In the genomic region with DNA sequence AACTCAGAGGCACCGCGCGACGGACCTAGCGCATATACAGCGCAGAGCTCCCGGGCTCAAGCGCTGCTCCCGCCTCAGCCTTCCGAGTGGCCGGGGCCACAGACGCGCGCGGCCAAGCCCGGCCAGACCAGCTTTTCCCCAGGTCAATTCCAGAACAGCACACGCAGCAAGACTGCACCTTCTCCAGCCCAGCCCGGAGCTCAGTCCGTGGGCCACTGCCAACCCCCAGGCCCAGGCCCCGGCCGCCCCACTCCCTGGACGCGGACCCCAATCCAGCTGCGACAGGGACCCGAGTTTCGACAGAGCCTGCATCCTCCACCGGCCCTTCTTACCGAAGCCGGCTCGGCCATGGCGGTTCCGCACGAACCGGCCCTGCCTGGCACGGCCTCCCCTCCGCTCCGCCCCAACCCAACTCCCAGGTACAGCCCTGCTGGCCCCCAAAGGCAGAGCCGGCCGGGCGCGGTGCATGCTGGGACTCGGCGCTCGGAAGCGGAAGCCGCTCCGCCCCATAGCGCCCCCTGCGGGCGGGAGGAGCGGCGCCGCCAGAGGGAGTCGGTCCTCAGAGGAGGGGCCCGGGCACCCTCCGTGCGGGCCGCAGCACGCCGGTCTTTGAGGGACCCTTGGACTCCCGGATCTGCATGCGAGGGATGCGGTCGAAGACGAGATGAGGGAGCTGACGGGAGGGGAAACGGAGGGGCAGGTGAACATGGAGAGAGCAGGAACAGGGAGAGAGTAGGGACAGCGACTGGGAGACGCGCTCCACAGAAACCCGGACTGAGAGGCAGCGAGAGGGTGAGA, we compare ENCODE assay signal across 1 cellular context.
TF ChIP-seq lines count a peak whose summit lies in the region.

A gene with protein sequence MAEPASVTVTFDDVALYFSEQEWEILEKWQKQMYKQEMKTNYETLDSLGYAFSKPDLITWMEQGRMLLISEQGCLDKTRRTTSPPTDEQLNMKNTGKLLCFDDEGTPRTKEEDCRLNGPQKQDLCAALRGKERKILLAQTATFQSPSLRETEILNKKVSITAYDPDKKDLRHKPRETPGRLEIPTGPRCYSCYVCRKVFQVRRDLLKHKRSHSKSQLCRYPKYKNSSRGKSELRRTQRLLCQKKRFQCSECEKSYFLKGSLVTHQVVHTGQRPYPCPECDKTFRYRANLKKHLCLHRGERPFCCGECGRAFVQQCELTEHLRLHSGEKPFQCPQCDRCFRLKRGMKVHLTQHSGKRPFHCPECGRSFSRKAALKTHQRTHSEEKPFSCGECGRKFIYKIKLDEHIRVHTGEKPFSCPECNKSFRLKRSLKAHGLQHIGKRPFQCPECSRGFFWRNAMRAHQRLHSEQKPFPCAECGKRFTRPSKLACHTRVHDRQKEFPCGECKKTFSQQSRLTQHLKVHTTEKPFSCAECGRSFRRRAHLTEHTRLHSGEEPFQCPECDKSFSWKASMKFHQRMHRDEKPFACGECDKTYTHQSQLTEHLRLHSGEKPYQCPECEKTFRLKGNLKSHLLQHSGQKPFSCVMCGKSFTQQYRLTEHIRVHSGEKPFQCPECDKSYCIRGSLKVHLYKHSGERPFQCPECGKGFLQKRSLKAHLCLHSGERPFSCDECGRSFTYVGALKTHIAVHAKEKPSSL (minus strand): TSS at position 461 of the 798 bp plus-strand sequence. CDS start 111 bp downstream, at position 350.

TF ChIP-seq in K562, 482 proteins besides CTCF, POLR2A, EP300 and RAD21 (continues in another document):
- TF ChIP-seq, protein P1, sequence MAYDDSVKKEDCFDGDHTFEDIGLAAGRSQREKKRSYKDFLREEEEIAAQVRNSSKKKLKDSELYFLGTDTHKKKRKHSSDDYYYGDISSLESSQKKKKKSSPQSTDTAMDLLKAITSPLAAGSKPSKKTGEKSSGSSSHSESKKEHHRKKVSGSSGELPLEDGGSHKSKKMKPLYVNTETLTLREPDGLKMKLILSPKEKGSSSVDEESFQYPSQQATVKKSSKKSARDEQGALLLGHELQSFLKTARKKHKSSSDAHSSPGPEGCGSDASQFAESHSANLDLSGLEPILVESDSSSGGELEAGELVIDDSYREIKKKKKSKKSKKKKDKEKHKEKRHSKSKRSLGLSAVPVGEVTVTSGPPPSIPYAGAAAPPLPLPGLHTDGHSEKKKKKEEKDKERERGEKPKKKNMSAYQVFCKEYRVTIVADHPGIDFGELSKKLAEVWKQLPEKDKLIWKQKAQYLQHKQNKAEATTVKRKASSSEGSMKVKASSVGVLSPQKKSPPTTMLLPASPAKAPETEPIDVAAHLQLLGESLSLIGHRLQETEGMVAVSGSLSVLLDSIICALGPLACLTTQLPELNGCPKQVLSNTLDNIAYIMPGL (CRISPR knock-in tag; IDR thresholded peaks at IDR 0.05): peak; percentile 100
- TF ChIP-seq, protein P2, sequence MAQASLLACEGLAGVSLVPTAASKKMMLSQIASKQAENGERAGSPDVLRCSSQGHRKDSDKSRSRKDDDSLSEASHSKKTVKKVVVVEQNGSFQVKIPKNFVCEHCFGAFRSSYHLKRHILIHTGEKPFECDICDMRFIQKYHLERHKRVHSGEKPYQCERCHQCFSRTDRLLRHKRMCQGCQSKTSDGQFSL (CRISPR knock-in tag; IDR thresholded peaks at IDR 0.05): peak; percentile 85; the same call in 1 of the 2 replicates
- TF ChIP-seq, protein P2 (tag; IDR thresholded peaks at IDR 0.05): peak in 1 of 2 experiments; percentile 49; a peak in 1 of 4 replicates
- no peak for TF ChIP-seq NFATC3 (IDR thresholded peaks at IDR 0.05)
- peak; percentile 44; the same call in 1 of the 2 replicates for TF ChIP-seq FOSL1 (tag; conservative IDR thresholded peaks at IDR 0.05)
- TF ChIP-seq NFE2L1 (tag; IDR thresholded peaks at IDR 0.05; ENCODE audit: borderline replicate concordance, low read depth): no peak
- no peak for TF ChIP-seq EZH2 (IDR thresholded peaks at IDR 0.05; ENCODE audit: borderline replicate concordance, low read depth, low read length)
- TF ChIP-seq TOE1 (IDR thresholded peaks at IDR 0.05; ENCODE audit: borderline replicate concordance): 0 out of 2 replicates have a peak, but pooled peaks have one; percentile 67
- TF ChIP-seq TOE1 (CRISPR knock-in tag; IDR thresholded peaks at IDR 0.05; ENCODE audit: borderline replicate concordance, low read depth): peak; percentile 98
- peak; percentile 92 for TF ChIP-seq PHB (CRISPR knock-in tag; IDR thresholded peaks at IDR 0.05)
- TF ChIP-seq CSDE1 (IDR thresholded peaks at IDR 0.05): peak in 1 of 2 experiments; percentile 67; a peak in 1 of 4 replicates
- peak; percentile 28 to 45; a peak in 2 of 4 replicates for TF ChIP-seq SIX5 (IDR thresholded peaks at IDR 0.05; ENCODE audit: borderline replicate concordance in 1 of 2, insufficient read depth in 1 of 2, low read depth in 1 of 2, low read length in 2 of 2)
- TF ChIP-seq, protein P3, sequence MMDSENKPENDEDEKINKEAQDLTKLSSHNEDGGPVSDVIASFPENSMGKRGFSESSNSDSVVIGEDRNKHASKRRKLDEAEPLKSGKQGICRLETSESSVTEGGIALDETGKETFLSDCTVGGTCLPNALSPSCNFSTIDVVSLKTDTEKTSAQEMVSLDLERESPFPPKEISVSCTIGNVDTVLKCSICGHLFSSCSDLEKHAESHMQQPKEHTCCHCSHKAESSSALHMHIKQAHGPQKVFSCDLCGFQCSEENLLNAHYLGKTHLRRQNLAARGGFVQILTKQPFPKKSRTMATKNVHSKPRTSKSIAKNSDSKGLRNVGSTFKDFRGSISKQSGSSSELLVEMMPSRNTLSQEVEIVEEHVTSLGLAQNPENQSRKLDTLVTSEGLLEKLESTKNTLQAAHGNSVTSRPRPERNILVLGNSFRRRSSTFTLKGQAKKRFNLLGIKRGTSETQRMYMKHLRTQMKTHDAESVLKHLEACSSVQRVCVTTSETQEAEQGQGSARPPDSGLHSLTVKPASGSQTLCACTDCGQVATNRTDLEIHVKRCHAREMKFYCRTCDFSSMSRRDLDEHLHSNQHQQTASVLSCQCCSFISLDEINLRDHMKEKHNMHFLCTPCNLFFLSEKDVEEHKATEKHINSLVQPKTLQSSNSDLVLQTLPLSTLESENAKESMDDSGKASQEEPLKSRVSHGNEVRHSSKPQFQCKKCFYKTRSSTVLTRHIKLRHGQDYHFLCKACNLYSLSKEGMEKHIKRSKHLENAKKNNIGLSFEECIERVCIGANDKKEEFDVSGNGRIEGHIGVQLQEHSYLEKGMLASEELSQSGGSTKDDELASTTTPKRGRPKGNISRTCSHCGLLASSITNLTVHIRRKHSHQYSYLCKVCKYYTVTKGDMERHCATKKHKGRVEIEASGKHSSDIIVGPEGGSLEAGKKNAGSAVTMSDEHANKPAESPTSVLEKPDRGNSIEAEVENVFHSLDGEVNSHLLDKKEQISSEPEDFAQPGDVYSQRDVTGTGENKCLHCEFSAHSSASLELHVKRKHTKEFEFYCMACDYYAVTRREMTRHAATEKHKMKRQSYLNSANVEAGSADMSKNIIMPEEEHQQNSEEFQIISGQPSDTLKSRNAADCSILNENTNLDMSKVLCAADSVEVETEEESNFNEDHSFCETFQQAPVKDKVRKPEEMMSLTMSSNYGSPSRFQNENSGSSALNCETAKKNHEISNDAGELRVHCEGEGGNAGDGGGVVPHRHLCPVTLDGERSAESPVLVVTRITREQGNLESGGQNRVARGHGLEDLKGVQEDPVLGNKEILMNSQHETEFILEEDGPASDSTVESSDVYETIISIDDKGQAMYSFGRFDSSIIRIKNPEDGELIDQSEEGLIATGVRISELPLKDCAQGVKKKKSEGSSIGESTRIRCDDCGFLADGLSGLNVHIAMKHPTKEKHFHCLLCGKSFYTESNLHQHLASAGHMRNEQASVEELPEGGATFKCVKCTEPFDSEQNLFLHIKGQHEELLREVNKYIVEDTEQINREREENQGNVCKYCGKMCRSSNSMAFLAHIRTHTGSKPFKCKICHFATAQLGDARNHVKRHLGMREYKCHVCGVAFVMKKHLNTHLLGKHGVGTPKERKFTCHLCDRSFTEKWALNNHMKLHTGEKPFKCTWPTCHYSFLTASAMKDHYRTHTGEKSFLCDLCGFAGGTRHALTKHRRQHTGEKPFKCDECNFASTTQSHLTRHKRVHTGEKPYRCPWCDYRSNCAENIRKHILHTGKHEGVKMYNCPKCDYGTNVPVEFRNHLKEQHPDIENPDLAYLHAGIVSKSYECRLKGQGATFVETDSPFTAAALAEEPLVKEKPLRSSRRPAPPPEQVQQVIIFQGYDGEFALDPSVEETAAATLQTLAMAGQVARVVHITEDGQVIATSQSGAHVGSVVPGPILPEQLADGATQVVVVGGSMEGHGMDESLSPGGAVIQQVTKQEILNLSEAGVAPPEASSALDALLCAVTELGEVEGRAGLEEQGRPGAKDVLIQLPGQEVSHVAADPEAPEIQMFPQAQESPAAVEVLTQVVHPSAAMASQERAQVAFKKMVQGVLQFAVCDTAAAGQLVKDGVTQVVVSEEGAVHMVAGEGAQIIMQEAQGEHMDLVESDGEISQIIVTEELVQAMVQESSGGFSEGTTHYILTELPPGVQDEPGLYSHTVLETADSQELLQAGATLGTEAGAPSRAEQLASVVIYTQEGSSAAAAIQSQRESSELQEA (IDR thresholded peaks at IDR 0.05; ENCODE audit: low read depth): no peak
- no peak for TF ChIP-seq MCM7 (IDR thresholded peaks at IDR 0.05)
- TF ChIP-seq, protein P4, sequence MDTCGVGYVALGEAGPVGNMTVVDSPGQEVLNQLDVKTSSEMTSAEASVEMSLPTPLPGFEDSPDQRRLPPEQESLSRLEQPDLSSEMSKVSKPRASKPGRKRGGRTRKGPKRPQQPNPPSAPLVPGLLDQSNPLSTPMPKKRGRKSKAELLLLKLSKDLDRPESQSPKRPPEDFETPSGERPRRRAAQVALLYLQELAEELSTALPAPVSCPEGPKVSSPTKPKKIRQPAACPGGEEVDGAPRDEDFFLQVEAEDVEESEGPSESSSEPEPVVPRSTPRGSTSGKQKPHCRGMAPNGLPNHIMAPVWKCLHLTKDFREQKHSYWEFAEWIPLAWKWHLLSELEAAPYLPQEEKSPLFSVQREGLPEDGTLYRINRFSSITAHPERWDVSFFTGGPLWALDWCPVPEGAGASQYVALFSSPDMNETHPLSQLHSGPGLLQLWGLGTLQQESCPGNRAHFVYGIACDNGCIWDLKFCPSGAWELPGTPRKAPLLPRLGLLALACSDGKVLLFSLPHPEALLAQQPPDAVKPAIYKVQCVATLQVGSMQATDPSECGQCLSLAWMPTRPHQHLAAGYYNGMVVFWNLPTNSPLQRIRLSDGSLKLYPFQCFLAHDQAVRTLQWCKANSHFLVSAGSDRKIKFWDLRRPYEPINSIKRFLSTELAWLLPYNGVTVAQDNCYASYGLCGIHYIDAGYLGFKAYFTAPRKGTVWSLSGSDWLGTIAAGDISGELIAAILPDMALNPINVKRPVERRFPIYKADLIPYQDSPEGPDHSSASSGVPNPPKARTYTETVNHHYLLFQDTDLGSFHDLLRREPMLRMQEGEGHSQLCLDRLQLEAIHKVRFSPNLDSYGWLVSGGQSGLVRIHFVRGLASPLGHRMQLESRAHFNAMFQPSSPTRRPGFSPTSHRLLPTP (IDR thresholded peaks at IDR 0.05; ENCODE audit: borderline replicate concordance, extremely low read depth, insufficient read length): no peak
- TF ChIP-seq MECOM (CRISPR knock-in tag; IDR thresholded peaks at IDR 0.05): no peak
- TF ChIP-seq, protein P5, sequence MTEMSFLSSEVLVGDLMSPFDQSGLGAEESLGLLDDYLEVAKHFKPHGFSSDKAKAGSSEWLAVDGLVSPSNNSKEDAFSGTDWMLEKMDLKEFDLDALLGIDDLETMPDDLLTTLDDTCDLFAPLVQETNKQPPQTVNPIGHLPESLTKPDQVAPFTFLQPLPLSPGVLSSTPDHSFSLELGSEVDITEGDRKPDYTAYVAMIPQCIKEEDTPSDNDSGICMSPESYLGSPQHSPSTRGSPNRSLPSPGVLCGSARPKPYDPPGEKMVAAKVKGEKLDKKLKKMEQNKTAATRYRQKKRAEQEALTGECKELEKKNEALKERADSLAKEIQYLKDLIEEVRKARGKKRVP (CRISPR knock-in tag; IDR thresholded peaks at IDR 0.05): peak; percentile 55; the same call in 1 of the 2 replicates
- TF ChIP-seq NFIX (CRISPR knock-in tag; IDR thresholded peaks at IDR 0.05; ENCODE audit: low read depth): no peak
- peak; percentile 99 for TF ChIP-seq ZFX (CRISPR knock-in tag; IDR thresholded peaks at IDR 0.05)
- TF ChIP-seq HDAC1 (IDR thresholded peaks at IDR 0.05): peak; percentile 20 to 90; a peak in 2 of 4 replicates
- TF ChIP-seq SAP30 (IDR thresholded peaks at IDR 0.05; ENCODE audit: borderline replicate concordance, insufficient read depth, low read depth, low read length, poor library complexity, severe bottlenecking): peak; percentile 30
- no peak for TF ChIP-seq ZNF133 (CRISPR knock-in tag; IDR thresholded peaks at IDR 0.05)
- TF ChIP-seq ZNF232 (CRISPR knock-in tag; IDR thresholded peaks at IDR 0.05): peak; percentile 18; the same call in 1 of the 2 replicates
- peak; percentile 85 for TF ChIP-seq NEUROD1 (IDR thresholded peaks at IDR 0.05; ENCODE audit: borderline replicate concordance, low read depth, low read length, partially characterized antibody)
- TF ChIP-seq LARP7 (IDR thresholded peaks at IDR 0.05): peak; percentile 97
- TF ChIP-seq, protein P6, sequence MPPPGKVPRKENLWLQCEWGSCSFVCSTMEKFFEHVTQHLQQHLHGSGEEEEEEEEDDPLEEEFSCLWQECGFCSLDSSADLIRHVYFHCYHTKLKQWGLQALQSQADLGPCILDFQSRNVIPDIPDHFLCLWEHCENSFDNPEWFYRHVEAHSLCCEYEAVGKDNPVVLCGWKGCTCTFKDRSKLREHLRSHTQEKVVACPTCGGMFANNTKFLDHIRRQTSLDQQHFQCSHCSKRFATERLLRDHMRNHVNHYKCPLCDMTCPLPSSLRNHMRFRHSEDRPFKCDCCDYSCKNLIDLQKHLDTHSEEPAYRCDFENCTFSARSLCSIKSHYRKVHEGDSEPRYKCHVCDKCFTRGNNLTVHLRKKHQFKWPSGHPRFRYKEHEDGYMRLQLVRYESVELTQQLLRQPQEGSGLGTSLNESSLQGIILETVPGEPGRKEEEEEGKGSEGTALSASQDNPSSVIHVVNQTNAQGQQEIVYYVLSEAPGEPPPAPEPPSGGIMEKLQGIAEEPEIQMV (tag; conservative IDR thresholded peaks at IDR 0.05; ENCODE audit: low read depth): no peak
- TF ChIP-seq, protein P7, sequence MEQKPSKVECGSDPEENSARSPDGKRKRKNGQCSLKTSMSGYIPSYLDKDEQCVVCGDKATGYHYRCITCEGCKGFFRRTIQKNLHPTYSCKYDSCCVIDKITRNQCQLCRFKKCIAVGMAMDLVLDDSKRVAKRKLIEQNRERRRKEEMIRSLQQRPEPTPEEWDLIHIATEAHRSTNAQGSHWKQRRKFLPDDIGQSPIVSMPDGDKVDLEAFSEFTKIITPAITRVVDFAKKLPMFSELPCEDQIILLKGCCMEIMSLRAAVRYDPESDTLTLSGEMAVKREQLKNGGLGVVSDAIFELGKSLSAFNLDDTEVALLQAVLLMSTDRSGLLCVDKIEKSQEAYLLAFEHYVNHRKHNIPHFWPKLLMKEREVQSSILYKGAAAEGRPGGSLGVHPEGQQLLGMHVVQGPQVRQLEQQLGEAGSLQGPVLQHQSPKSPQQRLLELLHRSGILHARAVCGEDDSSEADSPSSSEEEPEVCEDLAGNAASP (IDR thresholded peaks at IDR 0.05): no peak
- TF ChIP-seq, protein P8, sequence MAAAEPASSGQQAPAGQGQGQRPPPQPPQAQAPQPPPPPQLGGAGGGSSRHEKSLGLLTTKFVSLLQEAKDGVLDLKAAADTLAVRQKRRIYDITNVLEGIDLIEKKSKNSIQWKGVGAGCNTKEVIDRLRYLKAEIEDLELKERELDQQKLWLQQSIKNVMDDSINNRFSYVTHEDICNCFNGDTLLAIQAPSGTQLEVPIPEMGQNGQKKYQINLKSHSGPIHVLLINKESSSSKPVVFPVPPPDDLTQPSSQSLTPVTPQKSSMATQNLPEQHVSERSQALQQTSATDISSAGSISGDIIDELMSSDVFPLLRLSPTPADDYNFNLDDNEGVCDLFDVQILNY (CRISPR knock-in tag; IDR thresholded peaks at IDR 0.05): peak; percentile 97
- peak; percentile 99 for TF ChIP-seq SUPT5H (IDR thresholded peaks at IDR 0.05)
- TF ChIP-seq SIRT6 (IDR thresholded peaks at IDR 0.05; ENCODE audit: low read depth, low read length): no peak
- no peak; the same call in 1 of the 2 replicates for TF ChIP-seq THRAP3 (IDR thresholded peaks at IDR 0.05; ENCODE audit: borderline replicate concordance)
